1 cellular context compared by ENCODE assay signal in genomic region chr13:32761472-32761871, GRCh38.
TF ChIP-seq lines count a peak whose summit lies in the region.

No MANE protein-coding gene starts in this region.

TF ChIP-seq in A549, 52 proteins besides CTCF, POLR2A, EP300 and RAD21 (continued from another document):
- no peak for TF ChIP-seq PBX3 (IDR thresholded peaks at IDR 0.05)
